In the genomic region with DNA sequence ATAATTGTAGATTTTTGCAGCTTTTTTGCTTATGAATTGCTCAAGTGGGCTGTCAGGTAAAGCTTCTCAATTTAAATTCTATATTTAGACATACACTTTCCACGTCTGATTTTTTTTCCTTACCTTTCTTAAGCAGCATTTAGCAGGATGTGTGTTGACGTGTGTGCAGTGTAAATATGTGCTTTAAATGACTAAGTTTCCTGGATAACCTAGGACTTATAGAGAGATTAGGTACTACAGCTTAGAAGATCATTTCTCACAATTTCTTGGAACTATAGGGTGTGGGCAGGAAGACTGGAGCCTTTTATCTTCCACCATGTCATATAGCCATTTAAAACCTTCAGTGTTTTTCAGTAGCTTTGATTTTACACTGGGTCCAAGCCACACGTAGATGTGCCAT, we compare ENCODE assay signal across 17 cellular contexts.
DNase-seq lines count a peak whose midpoint lies in the region; TF ChIP-seq lines count a peak whose summit lies in the region.
"Had no signal": no experiment of that assay in that cellular context is flagged by ENCODE, and none has a peak within 500 bp of the region (broad histone marks: within the 10 kb centered on the region; RNA-seq: fewer than 3 reads in every experiment).

No MANE protein-coding gene starts in this region.

- no peaks in the 10 kb centered on the region for H3K79me2 ChIP-seq in hepatocyte

- DNase-seq in DMS53 (lab: John Stamatoyannopoulos, UW) (peak; percentile 28), DMS53 treated with DMSO at 0.1 percent for 48 hours (lab: John Stamatoyannopoulos, UW; ENCODE audit: unreplicated experiment) (no peak), epithelial cell of esophagus (ENCODE audit: low read depth) (peak; percentile 14), hepatocyte (ENCODE audit: low spot score) (no peak)
- no peak for DNase-seq in effector CD4-positive, alpha-beta T cell
- DNase-seq in stimulated activated CD4-positive, alpha-beta T cell treated with anti-CD3 and anti-CD28 coated beads, Interleukin-1b, Interleukin-23, amount 100 ng/mL, for 48 hours, result no peak
- DNase-seq: AML-193; Caco-2; Calu3; CD4-positive, alpha-beta T cell; CD8-positive, alpha-beta T cell; DMS79 treated with DMSO at 0.1 percent for 48 hours; GF-D8 had no signal

- H2AFZ ChIP-seq in hepatocyte, result no peak overlapping the region

- H3K36me3 ChIP-seq in hepatocyte (replicated peaks; ENCODE audit: insufficient read depth, low read depth), result no peaks in the 10 kb centered on the region
- H3K36me3 ChIP-seq: BLaER1 treated with 17β-estradiol and CSF1 and Interleukin-3, amounts not matched to agents 10 nM and 100 nM had no signal

- H3K4me1 ChIP-seq in hepatocyte (ENCODE audit: insufficient read depth), result peaks cover 17% of the 10 kb centered on the region
- H3K4me1 ChIP-seq: A549, Caco-2 had no signal

- no peak for TF ChIP-seq CTCF in epithelial cell of esophagus (IDR thresholded peaks at IDR 0.05; ENCODE audit: insufficient read depth, low read depth, low read length, missing control alignments)
- no peak for TF ChIP-seq CTCF in hepatocyte (IDR thresholded peaks at IDR 0.05; ENCODE audit: poor library complexity)

- H3K4me3 ChIP-seq in epithelial cell of esophagus (ENCODE audit: low read length) (no peak overlapping the region), hepatocyte (no peak overlapping the region)
- H3K4me3 ChIP-seq: A549; BLaER1 treated with 17β-estradiol and CSF1 and Interleukin-3, amounts not matched to agents 10 nM and 100 nM had no signal

- H3K27me3 ChIP-seq in hepatocyte, result no peaks in the 10 kb centered on the region
- H3K27me3 ChIP-seq: BLaER1 treated with 17β-estradiol and CSF1 and Interleukin-3, amounts not matched to agents 10 nM and 100 nM had no signal

- H4K20me1 ChIP-seq in hepatocyte (ENCODE audit: insufficient read depth, poor library complexity, severe bottlenecking), result no peaks in the 10 kb centered on the region
- H4K20me1 ChIP-seq: BLaER1 treated with 17β-estradiol and CSF1 and Interleukin-3, amounts not matched to agents 10 nM and 100 nM had no signal

- H3K4me2 ChIP-seq in hepatocyte, result no peak overlapping the region
- H3K4me2 ChIP-seq: A549; BLaER1 treated with 17β-estradiol and CSF1 and Interleukin-3, amounts not matched to agents 10 nM and 100 nM had no signal

- H3K9me3 ChIP-seq in hepatocyte (ENCODE audit: low read depth), result no peaks in the 10 kb centered on the region
- H3K9me3 ChIP-seq: A549; BLaER1 treated with 17β-estradiol and CSF1 and Interleukin-3, amounts not matched to agents 10 nM and 100 nM; Caco-2 had no signal

- peak overlapping the region; percentile 2 for H3K27ac ChIP-seq in hepatocyte
- H3K27ac ChIP-seq: 22Rv1; A549; BLaER1 treated with 17β-estradiol and CSF1 and Interleukin-3, amounts not matched to agents 10 nM and 100 nM; C4-2B had no signal

- no peaks in the 10 kb centered on the region for H3K9me2 ChIP-seq in hepatocyte (replicated peaks; ENCODE audit: insufficient read depth)

- 77% methylated on average over 3 of the region's 3 CpGs for WGBS in hepatocyte (ENCODE audit: low lambda C conversion rate, missing lambda C conversion rate)

Comparison
In these comparisons a context has a peak if more than half of its experiments do, and no peak if none do; other contexts are left out.
1. DNase-seq: peak in DMS53 (single experiment) and epithelial cell of esophagus (single experiment); none in DMS53 treated with DMSO at 0.1 percent for 48 hours (single experiment), hepatocyte (single experiment), effector CD4-positive, alpha-beta T cell (single experiment) and stimulated activated CD4-positive, alpha-beta T cell treated with anti-CD3 and anti-CD28 coated beads, Interleukin-1b, Interleukin-23, amount 100 ng/mL, for 48 hours (single experiment).